In the genomic region with DNA sequence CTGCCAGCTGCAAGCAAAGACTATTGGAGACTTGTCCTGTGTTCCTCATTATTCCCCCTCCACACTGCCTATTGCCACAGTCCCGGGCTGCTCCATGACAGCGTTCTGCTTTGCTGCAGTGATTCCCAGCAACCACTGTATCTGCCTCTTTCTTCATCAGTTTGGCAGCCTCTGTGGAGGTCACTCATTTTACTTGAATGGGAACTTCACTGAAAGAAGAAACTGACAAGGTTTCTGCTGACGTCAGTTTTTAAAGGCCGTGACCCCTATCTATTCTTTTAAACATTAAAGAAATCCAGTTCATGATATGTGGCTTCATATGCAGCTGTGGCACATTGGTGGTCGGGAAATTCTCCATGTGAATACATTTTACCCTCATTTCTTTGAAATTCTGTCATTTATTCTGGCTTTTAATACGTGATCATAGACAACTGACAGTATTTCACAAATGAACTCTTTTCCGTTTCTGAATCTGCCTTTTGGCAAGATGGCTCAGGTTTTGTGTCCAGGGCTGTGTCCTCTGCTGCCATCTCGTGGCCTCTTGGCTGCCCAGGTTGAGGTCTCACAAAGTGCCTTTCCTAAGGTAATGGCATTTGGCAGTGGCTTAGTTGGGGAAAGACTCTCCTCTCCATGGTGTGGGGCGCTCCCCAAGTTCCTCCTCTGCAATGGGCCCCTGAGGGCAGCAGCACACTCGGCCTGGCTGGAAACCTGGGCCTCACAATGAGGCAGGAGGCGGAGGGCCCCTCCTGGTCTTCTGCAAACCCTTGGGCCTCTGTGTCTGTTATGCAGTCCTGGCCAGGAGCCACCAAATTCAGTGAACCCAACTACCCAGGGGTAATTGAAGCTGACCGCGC, we compare ENCODE assay signal across 1 cellular context.
TF ChIP-seq lines count a peak whose summit lies in the region.

No MANE protein-coding gene starts in this region.

TF ChIP-seq in Ishikawa, 13 proteins besides CTCF, POLR2A, EP300 and RAD21 (continued from another document):
- TF ChIP-seq, protein P1, sequence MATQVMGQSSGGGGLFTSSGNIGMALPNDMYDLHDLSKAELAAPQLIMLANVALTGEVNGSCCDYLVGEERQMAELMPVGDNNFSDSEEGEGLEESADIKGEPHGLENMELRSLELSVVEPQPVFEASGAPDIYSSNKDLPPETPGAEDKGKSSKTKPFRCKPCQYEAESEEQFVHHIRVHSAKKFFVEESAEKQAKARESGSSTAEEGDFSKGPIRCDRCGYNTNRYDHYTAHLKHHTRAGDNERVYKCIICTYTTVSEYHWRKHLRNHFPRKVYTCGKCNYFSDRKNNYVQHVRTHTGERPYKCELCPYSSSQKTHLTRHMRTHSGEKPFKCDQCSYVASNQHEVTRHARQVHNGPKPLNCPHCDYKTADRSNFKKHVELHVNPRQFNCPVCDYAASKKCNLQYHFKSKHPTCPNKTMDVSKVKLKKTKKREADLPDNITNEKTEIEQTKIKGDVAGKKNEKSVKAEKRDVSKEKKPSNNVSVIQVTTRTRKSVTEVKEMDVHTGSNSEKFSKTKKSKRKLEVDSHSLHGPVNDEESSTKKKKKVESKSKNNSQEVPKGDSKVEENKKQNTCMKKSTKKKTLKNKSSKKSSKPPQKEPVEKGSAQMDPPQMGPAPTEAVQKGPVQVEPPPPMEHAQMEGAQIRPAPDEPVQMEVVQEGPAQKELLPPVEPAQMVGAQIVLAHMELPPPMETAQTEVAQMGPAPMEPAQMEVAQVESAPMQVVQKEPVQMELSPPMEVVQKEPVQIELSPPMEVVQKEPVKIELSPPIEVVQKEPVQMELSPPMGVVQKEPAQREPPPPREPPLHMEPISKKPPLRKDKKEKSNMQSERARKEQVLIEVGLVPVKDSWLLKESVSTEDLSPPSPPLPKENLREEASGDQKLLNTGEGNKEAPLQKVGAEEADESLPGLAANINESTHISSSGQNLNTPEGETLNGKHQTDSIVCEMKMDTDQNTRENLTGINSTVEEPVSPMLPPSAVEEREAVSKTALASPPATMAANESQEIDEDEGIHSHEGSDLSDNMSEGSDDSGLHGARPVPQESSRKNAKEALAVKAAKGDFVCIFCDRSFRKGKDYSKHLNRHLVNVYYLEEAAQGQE (IDR thresholded peaks at IDR 0.05; ENCODE audit: low read depth): no peak
TF ChIP-seq in Ishikawa: peak in this region for 5.
